In genomic region chr1:75732703-75733102, GRCh38 we compare ENCODE assay signal across 26 cellular contexts.
"Had no signal": no experiment of that assay in that cellular context is flagged by ENCODE, and none has a peak within 500 bp of the region (broad histone marks: within the 10 kb centered on the region; RNA-seq: fewer than 3 reads in every experiment).

No MANE protein-coding gene starts in this region.

- H3K4me3 Mint-ChIP-seq: activated CD8-positive, alpha-beta T cell treated with anti-CD3 and anti-CD28 coated beads, Interleukin-2, amount 10 ng/mL, durations not matched to agents 7 days and 5 days; activated T-helper 1 cell treated with anti-CD3 and anti-CD28 coated beads, Interleukin-12 subunit alpha, Interleukin-12 subunit beta, Interleukin-2, Interleukin-4 antibody, amounts not matched to agents 30 ng/mL and 10 ng/mL and 1 ng/mL, durations not matched to agents 14 hours and 24 hours and 36 hours; nephron had no signal

- H3K27ac Mint-ChIP-seq: activated CD8-positive, alpha-beta T cell treated with anti-CD3 and anti-CD28 coated beads, Interleukin-2, amount 10 ng/mL, durations not matched to agents 7 days and 5 days; activated naive CD4-positive, alpha-beta T cell treated with anti-CD3 and anti-CD28 coated beads, Interleukin-2, amount 50 U/mL, for 72 hours; activated T-helper 1 cell treated with anti-CD3 and anti-CD28 coated beads, Interleukin-12 subunit alpha, Interleukin-12 subunit beta, Interleukin-2, Interleukin-4 antibody, amounts not matched to agents 30 ng/mL and 10 ng/mL and 1 ng/mL, durations not matched to agents 14 hours and 24 hours and 36 hours; nephron had no signal

- DNase-seq: activated CD4-positive, alpha-beta T cell treated with anti-CD3 and anti-CD28 coated beads for 1 hour; activated CD4-positive, alpha-beta T cell treated with anti-CD3 and anti-CD28 coated beads, Interleukin-2, amount 50 U/mL, for 1 hour; activated CD8-positive, alpha-beta T cell treated with anti-CD3 and anti-CD28 coated beads, Interleukin-2, amount 10 ng/mL, durations not matched to agents 7 days and 5 days; activated gamma-delta T cell treated with Interleukin-2 at 50 U/mL for 16 hours; adrenal gland; brain microvascular endothelial cell; caudate nucleus; effector memory CD4-positive, alpha-beta T cell; gastrocnemius medialis; hypothalamus; left ventricle myocardium inferior; ovary; right cardiac atrium; stimulated activated CD4-positive, alpha-beta T cell treated with anti-CD3 and anti-CD28 coated beads, Interleukin-1b, Interleukin-23, amount 100 ng/mL, for 48 hours; stomach; T-helper 9 cell; uterus had no signal

- H3K36me3 ChIP-seq: ovary, uterus had no signal

- H3K4me3 ChIP-seq: adrenal gland, ascending aorta, gastrocnemius medialis, left ventricle myocardium inferior, ovary, prostate gland, skin epidermis, stomach, suprapubic skin, tibial nerve, uterus had no signal

- ATAC-seq: activated CD8-positive, alpha-beta T cell treated with anti-CD3 and anti-CD28 coated beads, Interleukin-2, amount 10 ng/mL, durations not matched to agents 7 days and 5 days; activated naive CD4-positive, alpha-beta T cell treated with anti-CD3 and anti-CD28 coated beads, Interleukin-2, amount 50 U/mL, for 72 hours; gastrocnemius medialis; right cardiac atrium had no signal

- H3K9me3 Mint-ChIP-seq: activated naive CD4-positive, alpha-beta T cell treated with anti-CD3 and anti-CD28 coated beads, Interleukin-2, amount 50 U/mL, for 72 hours; activated T-helper 1 cell treated with anti-CD3 and anti-CD28 coated beads, Interleukin-12 subunit alpha, Interleukin-12 subunit beta, Interleukin-2, Interleukin-4 antibody, amounts not matched to agents 30 ng/mL and 10 ng/mL and 1 ng/mL, durations not matched to agents 14 hours and 24 hours and 36 hours; nephron had no signal

- H3K27me3 ChIP-seq: adrenal gland, ascending aorta, brain microvascular endothelial cell, gastrocnemius medialis, neutrophil, ovary, stomach, suprapubic skin, tibial nerve, uterus had no signal
